ENCODE assay signal across 1 cellular context in the genomic region with DNA sequence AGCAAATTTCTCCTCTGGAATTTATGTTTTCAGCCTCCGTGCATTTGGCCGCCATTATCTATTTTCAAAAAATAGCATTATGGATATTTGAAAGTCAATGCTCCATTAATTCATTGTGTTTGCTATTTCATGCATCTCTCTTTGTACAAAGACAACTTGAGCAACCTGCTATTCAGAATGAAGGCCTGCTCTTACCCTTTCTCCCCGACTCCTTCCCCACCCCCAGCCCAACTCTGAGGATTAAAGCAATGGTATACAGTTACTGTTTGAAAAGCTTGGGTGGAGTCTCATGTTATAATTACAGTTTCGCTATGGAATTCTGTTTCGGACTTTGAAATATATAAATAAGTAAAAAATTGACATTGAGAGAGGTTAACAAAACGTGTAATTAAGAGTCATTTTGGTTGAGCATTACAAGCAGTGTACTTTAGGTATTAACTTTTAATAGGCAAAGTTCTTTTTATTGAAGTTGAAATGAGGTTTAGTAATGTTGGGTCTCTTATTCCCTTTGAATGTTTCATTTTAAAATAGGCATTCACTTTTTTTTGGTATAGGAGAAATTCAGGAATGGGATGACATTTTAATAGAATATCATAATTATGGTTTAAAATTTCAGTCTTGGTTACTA.
TF ChIP-seq lines count a peak whose summit lies in the region.

No MANE protein-coding gene starts in this region.

TF ChIP-seq in IMR-90, 13 proteins besides CTCF, POLR2A, EP300 and RAD21 (continued from another document):
- no peak for TF ChIP-seq ELK1 (IDR thresholded peaks at IDR 0.05; ENCODE audit: borderline replicate concordance, low read depth, low read length)
- no peak for TF ChIP-seq CHD1 (IDR thresholded peaks at IDR 0.05; ENCODE audit: low read depth, low read length)
- TF ChIP-seq RFX5 (IDR thresholded peaks at IDR 0.05; ENCODE audit: low read depth, low read length), result no peak
- TF ChIP-seq MXI1 (IDR thresholded peaks at IDR 0.05; ENCODE audit: borderline replicate concordance, low read depth, low read length), result no peak
- no peak for TF ChIP-seq CEBPB (IDR thresholded peaks at IDR 0.05; ENCODE audit: low read depth, low read length)
- TF ChIP-seq, protein P1, sequence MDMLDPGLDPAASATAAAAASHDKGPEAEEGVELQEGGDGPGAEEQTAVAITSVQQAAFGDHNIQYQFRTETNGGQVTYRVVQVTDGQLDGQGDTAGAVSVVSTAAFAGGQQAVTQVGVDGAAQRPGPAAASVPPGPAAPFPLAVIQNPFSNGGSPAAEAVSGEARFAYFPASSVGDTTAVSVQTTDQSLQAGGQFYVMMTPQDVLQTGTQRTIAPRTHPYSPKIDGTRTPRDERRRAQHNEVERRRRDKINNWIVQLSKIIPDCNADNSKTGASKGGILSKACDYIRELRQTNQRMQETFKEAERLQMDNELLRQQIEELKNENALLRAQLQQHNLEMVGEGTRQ (IDR thresholded peaks at IDR 0.05; ENCODE audit: low read depth, low read length), result no peak
